In genomic region chr19:43789029-43789428, GRCh38 we compare ENCODE assay signal across 1 cellular context.
A peak's percentile ranks its signal among the peaks of the same experiment; 100 is the strongest.
TF ChIP-seq lines count a peak whose summit lies in the region.

No MANE protein-coding gene starts in this region.

TF ChIP-seq in HepG2, 621 proteins besides CTCF, POLR2A, EP300 and RAD21 (continued from another document and continues in another):
- TF ChIP-seq ZNF839 (CRISPR knock-in tag; IDR thresholded peaks at IDR 0.05; ENCODE audit: borderline replicate concordance) (no peak), PHF21A (CRISPR knock-in tag; IDR thresholded peaks at IDR 0.05) (no peak), NPAS2 (CRISPR knock-in tag; IDR thresholded peaks at IDR 0.05; ENCODE audit: borderline replicate concordance) (no peak), MEF2D (CRISPR knock-in tag; IDR thresholded peaks at IDR 0.05) (no peak), DRAP1 (CRISPR knock-in tag; IDR thresholded peaks at IDR 0.05) (no peak), ZNF724P (CRISPR knock-in tag; IDR thresholded peaks at IDR 0.05; ENCODE audit: borderline replicate concordance) (no peak), SP5 (CRISPR knock-in tag; IDR thresholded peaks at IDR 0.05; ENCODE audit: borderline replicate concordance, low read depth) (no peak), ZNF263 (CRISPR knock-in tag; IDR thresholded peaks at IDR 0.05) (no peak), SNAPC4 (CRISPR knock-in tag; IDR thresholded peaks at IDR 0.05) (no peak), SMC3 (IDR thresholded peaks at IDR 0.05; ENCODE audit: low read length) (no peak), HES4 (CRISPR knock-in tag; IDR thresholded peaks at IDR 0.05; ENCODE audit: borderline replicate concordance) (0 out of 2 replicates have a peak, but pooled peaks have one; percentile 31), ZNF282 (IDR thresholded peaks at IDR 0.05; ENCODE audit: partially characterized antibody) (no peak), KIAA2018 (CRISPR knock-in tag; IDR thresholded peaks at IDR 0.05; ENCODE audit: borderline replicate concordance) (no peak), ZNF878 (CRISPR knock-in tag; IDR thresholded peaks at IDR 0.05) (no peak), RBFOX2 (IDR thresholded peaks at IDR 0.05; ENCODE audit: low read depth, low read length) (no peak), KMT2A (CRISPR knock-in tag; IDR thresholded peaks at IDR 0.05) (no peak), MAFK (conservative IDR thresholded peaks at IDR 0.05 in 1 of 2, IDR thresholded peaks at IDR 0.05 in 1 of 2; ENCODE audit: low read length in 2 of 2) (no peak), MTA1 (CRISPR knock-in tag; IDR thresholded peaks at IDR 0.05; ENCODE audit: borderline replicate concordance) (no peak), ZNF816 (CRISPR knock-in tag; IDR thresholded peaks at IDR 0.05; ENCODE audit: borderline replicate concordance) (no peak), SNAPC5 (CRISPR knock-in tag; IDR thresholded peaks at IDR 0.05; ENCODE audit: borderline replicate concordance) (no peak), NFRKB (IDR thresholded peaks at IDR 0.05) (no peak), CREB3 (CRISPR knock-in tag; IDR thresholded peaks at IDR 0.05) (no peak), FOXP4 (CRISPR knock-in tag; IDR thresholded peaks at IDR 0.05) (no peak), GLMP (CRISPR knock-in tag; IDR thresholded peaks at IDR 0.05; ENCODE audit: borderline replicate concordance) (no peak), CHCHD3 (CRISPR knock-in tag; IDR thresholded peaks at IDR 0.05) (no peak), ZNF580 (CRISPR knock-in tag; IDR thresholded peaks at IDR 0.05; ENCODE audit: borderline replicate concordance, low read depth) (peak; percentile 70; the same call in 1 of the 2 replicates), NR1H2 (CRISPR knock-in tag; IDR thresholded peaks at IDR 0.05; ENCODE audit: borderline replicate concordance, low read depth) (no peak), ETV6 (CRISPR knock-in tag; conservative IDR thresholded peaks at IDR 0.05) (peak; percentile 93), ERF (CRISPR knock-in tag; IDR thresholded peaks at IDR 0.05) (no peak), FOXA1 (IDR thresholded peaks at IDR 0.05) (no peak), FOXA1 (CRISPR knock-in tag; IDR thresholded peaks at IDR 0.05) (no peak), NCOA2 (CRISPR knock-in tag; IDR thresholded peaks at IDR 0.05) (peak; percentile 49; the same call in 1 of the 2 replicates), GFI1 (CRISPR knock-in tag; IDR thresholded peaks at IDR 0.05; ENCODE audit: borderline replicate concordance) (no peak), ZNF512B (CRISPR knock-in tag; IDR thresholded peaks at IDR 0.05; ENCODE audit: borderline replicate concordance) (no peak), FLYWCH1 (CRISPR knock-in tag; IDR thresholded peaks at IDR 0.05) (no peak), PAX8 (CRISPR knock-in tag; IDR thresholded peaks at IDR 0.05; ENCODE audit: borderline replicate concordance) (no peak), SRSF9 (IDR thresholded peaks at IDR 0.05; ENCODE audit: borderline replicate concordance, insufficient read depth, low read depth, low read length, poor library complexity, severe bottlenecking) (no peak)
